ENCODE assay signal across 18 cellular contexts in genomic region chr14:102390486-102390885, GRCh38. TPM values are rescaled to one million over a fixed set of nuclear protein-coding genes. Genes with fewer than 3 reads are reported as not detected.
DNase-seq lines count a peak whose midpoint lies in the region; ATAC-seq, FAIRE-seq and TF ChIP-seq lines count a peak whose summit lies in the region.
"Had no signal": no experiment of that assay in that cellular context is flagged by ENCODE, and none has a peak within 500 bp of the region (broad histone marks: within the 10 kb centered on the region; RNA-seq: fewer than 3 reads in every experiment).

No MANE protein-coding gene starts in this region.

- FAIRE-seq in endothelial cell of umbilical vein (lab: Jason Lieb, UNC), result no peak
- FAIRE-seq: keratinocyte had no signal

- peak; percentile 37 for DNase-seq in EL
- no peak for DNase-seq in T-helper 17 cell
- DNase-seq in endothelial cell of umbilical vein (ENCODE audit: low read depth, low spot score), result no peak
- DNase-seq in activated CD4-positive, alpha-beta T cell treated with anti-CD3 and anti-CD28 coated beads, Interleukin-2, amount 50 U/mL, for 4 hours, result no peak
- DNase-seq in stimulated activated CD4-positive, alpha-beta T cell treated with anti-CD3 and anti-CD28 coated beads, Interleukin-1b, Interleukin-23, amount 100 ng/mL, for 48 hours, result no peak
- DNase-seq in activated naive CD8-positive, alpha-beta T cell treated with anti-CD3 and anti-CD28 coated beads, Interleukin-2, amount 50 U/mL, for 24 hours, result no peak
- no peak for DNase-seq in DMS114 treated with DMSO at 0.1 percent for 48 hours (lab: John Stamatoyannopoulos, UW; ENCODE audit: unreplicated experiment)
- DNase-seq: activated CD8-positive, alpha-beta memory T cell treated with anti-CD3 and anti-CD28 coated beads, Interleukin-2, amount 10 ng/mL, durations not matched to agents 7 days and 5 days; activated naive CD4-positive, alpha-beta T cell treated with anti-CD3 and anti-CD28 coated beads, Interleukin-2, amount 50 U/mL, for 16 hours; AML-193; DMS53; MG63; NK-92 treated with Interleukin-12 subunit alpha and Interleukin-12 subunit beta, amount 100 ng/mL, for 24 hours; SIG-M5; uterus had no signal

- no peak for TF ChIP-seq POLR2A in endothelial cell of umbilical vein (IDR thresholded peaks at IDR 0.05; ENCODE audit: low read depth, low read length)

- H3K9ac ChIP-seq in endothelial cell of umbilical vein (replicated peaks; ENCODE audit: extremely low read depth, insufficient read depth, low read length), result peak overlapping the region; percentile 29

- intact Hi-C loops in endothelial cell of umbilical vein (cut with micrococcal nuclease), result no loop called here

- no peaks in the 10 kb centered on the region for H3K9me3 ChIP-seq in T-helper 17 cell (ENCODE audit: control insufficient read depth, low read length, poor library complexity, severe bottlenecking)
- no peaks in the 10 kb centered on the region for H3K9me3 ChIP-seq in endothelial cell of umbilical vein (replicated peaks; ENCODE audit: control insufficient read depth, insufficient read depth, low read length)
- H3K9me3 ChIP-seq in neutrophil, result no peaks in the 10 kb centered on the region
- H3K9me3 ChIP-seq: MG63, uterus had no signal

- H2AFZ ChIP-seq in endothelial cell of umbilical vein (ENCODE audit: low read depth, low read length), result peak overlapping the region; percentile 14

- H3K9me3 Mint-ChIP-seq in activated naive CD8-positive, alpha-beta T cell treated with anti-CD3 and anti-CD28 coated beads, Interleukin-2, amount 50 U/mL, for 24 hours, result peaks cover 5% of the 10 kb centered on the region
- H3K9me3 Mint-ChIP-seq: nephron had no signal

- H3K4me1 Mint-ChIP-seq in T-helper 17 cell, result peaks cover 13% of the 10 kb centered on the region
- peaks cover 18% of the 10 kb centered on the region for H3K4me1 Mint-ChIP-seq in activated naive CD8-positive, alpha-beta T cell treated with anti-CD3 and anti-CD28 coated beads, Interleukin-2, amount 50 U/mL, for 24 hours
- H3K4me1 Mint-ChIP-seq: nephron had no signal

- H3K79me2 ChIP-seq in endothelial cell of umbilical vein (ENCODE audit: control insufficient read depth, insufficient read depth, low read length), result no peaks in the 10 kb centered on the region

- no peaks in the 10 kb centered on the region for H3K9me1 ChIP-seq in endothelial cell of umbilical vein (replicated peaks; ENCODE audit: control insufficient read depth, extremely low read depth, insufficient read depth, low read length)

- no peaks in the 10 kb centered on the region for H4K20me1 ChIP-seq in endothelial cell of umbilical vein (replicated peaks; ENCODE audit: control insufficient read depth, extremely low read depth, insufficient read depth, low read length)

- CTCF ChIA-PET in endothelial cell of umbilical vein (lab: Charles Lee), result interaction anchor here (1.1 to 2.0 kb wide), 3 partner anchors 9 to 48 kb away, joined by 3 to 6 read pairs (median 4); no protein-coding TSS in a partner anchor

- dilution Hi-C loops in endothelial cell of umbilical vein (cut with MboI; ENCODE audit: extremely low pct_ligation_motif_present, low sequenced_read_pairs), result no loop called here

- no peaks in the 10 kb centered on the region for H3K27me3 ChIP-seq in endothelial cell of umbilical vein (ENCODE audit: control insufficient read depth in 2 of 2, insufficient read depth in 2 of 2, low read length in 2 of 2)
- no peaks in the 10 kb centered on the region for H3K27me3 ChIP-seq in neutrophil
- H3K27me3 ChIP-seq: MG63, uterus had no signal

- no peaks in the 10 kb centered on the region for H3K27me3 Mint-ChIP-seq in T-helper 17 cell
- no peaks in the 10 kb centered on the region for H3K27me3 Mint-ChIP-seq in activated naive CD8-positive, alpha-beta T cell treated with anti-CD3 and anti-CD28 coated beads, Interleukin-2, amount 50 U/mL, for 24 hours
- H3K27me3 Mint-ChIP-seq: activated CD8-positive, alpha-beta memory T cell treated with anti-CD3 and anti-CD28 coated beads, Interleukin-2, amount 10 ng/mL, durations not matched to agents 7 days and 5 days had no signal

- no peaks in the 10 kb centered on the region for H3K36me3 ChIP-seq in endothelial cell of umbilical vein (ENCODE audit: control insufficient read depth in 2 of 2, extremely low read depth in 1 of 2, insufficient read depth in 2 of 2, low read length in 2 of 2)
- peaks cover 35% of the 10 kb centered on the region for H3K36me3 ChIP-seq in neutrophil
- H3K36me3 ChIP-seq: MG63, uterus had no signal

- H3K4me3 Mint-ChIP-seq in T-helper 17 cell, result no peak overlapping the region
- H3K4me3 Mint-ChIP-seq in activated naive CD8-positive, alpha-beta T cell treated with anti-CD3 and anti-CD28 coated beads, Interleukin-2, amount 50 U/mL, for 24 hours, result no peak overlapping the region
- H3K4me3 Mint-ChIP-seq: activated CD8-positive, alpha-beta memory T cell treated with anti-CD3 and anti-CD28 coated beads, Interleukin-2, amount 10 ng/mL, durations not matched to agents 7 days and 5 days; nephron had no signal

- peak overlapping the region; percentile 30 for H3K27ac Mint-ChIP-seq in T-helper 17 cell
- H3K27ac Mint-ChIP-seq in activated naive CD8-positive, alpha-beta T cell treated with anti-CD3 and anti-CD28 coated beads, Interleukin-2, amount 50 U/mL, for 24 hours, result no peak overlapping the region
- H3K27ac Mint-ChIP-seq: activated CD8-positive, alpha-beta memory T cell treated with anti-CD3 and anti-CD28 coated beads, Interleukin-2, amount 10 ng/mL, durations not matched to agents 7 days and 5 days; nephron had no signal

- H3K4me1 ChIP-seq in endothelial cell of umbilical vein (ENCODE audit: control insufficient read depth, extremely low read depth, insufficient read depth, low read length) (peaks cover 13% of the 10 kb centered on the region), neutrophil (ENCODE audit: control insufficient read depth in 1 of 2, insufficient read depth in 1 of 2, low read depth in 1 of 2, low read length in 1 of 2) (peaks cover 67 to 72% of the 10 kb centered on the region in 2 experiments)
- H3K4me1 ChIP-seq: uterus had no signal

- H3K4me3 ChIP-seq in endothelial cell of umbilical vein (replicated peaks in 1 of 3; ENCODE audit: insufficient read depth in 1 of 3, low read depth in 1 of 3, low read length in 3 of 3) (no peak overlapping the region), neutrophil (ENCODE audit: low read depth in 1 of 2, low read length in 1 of 2) (peak overlapping the region; percentile 44 to 47)
- H3K4me3 ChIP-seq: MG63, uterus had no signal

- peaks cover 2% of the 10 kb centered on the region for H3K36me3 Mint-ChIP-seq in T-helper 17 cell (ENCODE audit: low read depth)
- peaks cover 10% of the 10 kb centered on the region for H3K36me3 Mint-ChIP-seq in activated naive CD8-positive, alpha-beta T cell treated with anti-CD3 and anti-CD28 coated beads, Interleukin-2, amount 50 U/mL, for 24 hours (ENCODE audit: low read depth)

- POLR2A ChIA-PET in endothelial cell of umbilical vein (lab: Charles Lee), result no interaction called here

- no peak for ATAC-seq in T-helper 17 cell
- no peak for ATAC-seq in activated naive CD8-positive, alpha-beta T cell treated with anti-CD3 and anti-CD28 coated beads, Interleukin-2, amount 50 U/mL, for 24 hours
- ATAC-seq: activated CD8-positive, alpha-beta memory T cell treated with anti-CD3 and anti-CD28 coated beads, Interleukin-2, amount 10 ng/mL, durations not matched to agents 7 days and 5 days had no signal

- H3K27ac ChIP-seq in endothelial cell of umbilical vein (ENCODE audit: insufficient read depth, low read depth, low read length) (peak overlapping the region; percentile 47), neutrophil (peak overlapping the region; percentile 93)
- H3K27ac ChIP-seq: uterus had no signal

- no TSS peak for BruUV-seq in endothelial cell of umbilical vein (replicated peaks; lab: Mats Ljungman, UMichigan)

- TF ChIP-seq CTCF in endothelial cell of umbilical vein (IDR thresholded peaks at IDR 0.05; ENCODE audit: extremely low read depth in 1 of 2, insufficient read depth in 1 of 2, low read depth in 1 of 2, low read length in 2 of 2) (no peak), neutrophil (IDR thresholded peaks at IDR 0.05) (no peak)

- peak overlapping the region; percentile 12 for H3K4me2 ChIP-seq in endothelial cell of umbilical vein (ENCODE audit: insufficient read depth, low read length)

TF ChIP-seq in endothelial cell of umbilical vein, 7 proteins besides CTCF, POLR2A, EP300 and RAD21 (continues in another document):
- TF ChIP-seq POLR2AphosphoS5 (IDR thresholded peaks at IDR 0.05; ENCODE audit: insufficient read depth, low read depth, low read length) (no peak), MYC (IDR thresholded peaks at IDR 0.05; ENCODE audit: low read depth, low read length) (no peak), JUN (IDR thresholded peaks at IDR 0.05; ENCODE audit: borderline replicate concordance, insufficient read depth, insufficient read length, low read depth) (peak; percentile 9), EZH2 (IDR thresholded peaks at IDR 0.05; ENCODE audit: borderline replicate concordance, low read depth, low read length, severe bottlenecking) (no peak), GATA2 (IDR thresholded peaks at IDR 0.05; ENCODE audit: insufficient read depth, insufficient read length, low read depth, low read length) (no peak), FOS (IDR thresholded peaks at IDR 0.05; ENCODE audit: borderline replicate concordance, insufficient read depth, low read length) (peak; percentile 33)

RNA-seq across cellular contexts. Expression of gene TECPR2, which starts 27.7 kb away (rescaled TPM):
- total RNA-seq in T-helper 17 cell (10 to 100 TPM in 1 of 2 donors, 1 to 10 TPM in 1; 8.4 to 16.6 TPM), endothelial cell of umbilical vein (21.5 TPM in 2 replicates)
- 8.9 and 9.4 TPM in 2 replicates for polyA plus RNA-seq in endothelial cell of umbilical vein
- polyA plus RNA-seq in endothelial cell of umbilical vein (2011; cell fraction: cytosol; rRNA removed), result 8.3 and 8.5 TPM in 2 replicates
- 15.8 and 17.3 TPM in 2 replicates for polyA plus RNA-seq in endothelial cell of umbilical vein (2011; cell fraction: nucleus; rRNA removed)
- 12.1 and 12.8 TPM in 2 replicates for polyA plus RNA-seq in endothelial cell of umbilical vein (2012)
- 19.0 and 27.6 TPM in 2 replicates for polyA minus RNA-seq in endothelial cell of umbilical vein
- polyA minus RNA-seq in endothelial cell of umbilical vein (2011; cell fraction: cytosol; rRNA and poly(A)+ RNA removed), result 7.3 TPM
- 14.0 and 20.9 TPM in 2 replicates for polyA minus RNA-seq in endothelial cell of umbilical vein (2011; cell fraction: nucleus; rRNA and poly(A)+ RNA removed)

RNA-seq across cellular contexts. Expression of gene CINP, which starts 27.8 kb away (rescaled TPM):
- total RNA-seq in T-helper 17 cell, result 10 to 100 TPM; 17.1 to 21.3 TPM
- 42.1 and 44.0 TPM in 2 replicates for total RNA-seq in endothelial cell of umbilical vein
- polyA plus RNA-seq in endothelial cell of umbilical vein, result 73.3 and 79.1 TPM in 2 replicates
- 54.9 and 58.6 TPM in 2 replicates for polyA plus RNA-seq in endothelial cell of umbilical vein (2011; cell fraction: cytosol; rRNA removed)
- polyA plus RNA-seq in endothelial cell of umbilical vein (2011; cell fraction: nucleus; rRNA removed), result 22.6 and 23.5 TPM in 2 replicates
- polyA plus RNA-seq in endothelial cell of umbilical vein (2012), result 36.6 and 48.0 TPM in 2 replicates
- polyA minus RNA-seq in endothelial cell of umbilical vein, result 23.1 and 35.2 TPM in 2 replicates
- 29.0 TPM for polyA minus RNA-seq in endothelial cell of umbilical vein (2011; cell fraction: cytosol; rRNA and poly(A)+ RNA removed)
- polyA minus RNA-seq in endothelial cell of umbilical vein (2011; cell fraction: nucleus; rRNA and poly(A)+ RNA removed), result 8.7 and 16.1 TPM in 2 replicates

Comparison
In these comparisons a context has a peak if more than half of its experiments do, and no peak if none do; other contexts are left out.
1. H3K4me3 ChIP-seq: peak in neutrophil (2 of 2); none in endothelial cell of umbilical vein (0 of 3).